1 cellular context compared by ENCODE assay signal in genomic region chr20:1632228-1632577, GRCh38.
A peak's percentile ranks its signal among the peaks of the same experiment; 100 is the strongest.
TF ChIP-seq lines count a peak whose summit lies in the region.

No MANE protein-coding gene starts in this region.

TF ChIP-seq in HepG2, 621 proteins besides CTCF, POLR2A, EP300 and RAD21:
- TF ChIP-seq XRCC5 (optimal IDR thresholded peaks at IDR 0.05; ENCODE audit: low read length) = peak; percentile 12
- TF ChIP-seq ZIK1 (CRISPR knock-in tag; IDR thresholded peaks at IDR 0.05; ENCODE audit: borderline replicate concordance, low read depth) = no peak
